In genomic region chr18:23225518-23225917, GRCh38 we compare ENCODE assay signal across 9 cellular contexts.
DNase-seq lines count a peak whose midpoint lies in the region; ATAC-seq, FAIRE-seq and TF ChIP-seq lines count a peak whose summit lies in the region.
"Had no signal": no experiment of that assay in that cellular context is flagged by ENCODE, and none has a peak within 500 bp of the region (broad histone marks: within the 10 kb centered on the region; RNA-seq: fewer than 3 reads in every experiment).

No MANE protein-coding gene starts in this region.

- H3K4me1 ChIP-seq in KMS-11 (ENCODE audit: low read depth, poor library complexity, severe bottlenecking), result peaks cover 99% of the 10 kb centered on the region

- peak overlapping the region; percentile 87 for H3K27ac ChIP-seq in AG04450 (ENCODE audit: low read depth, low read length)
- H3K27ac ChIP-seq in KMS-11, result peak overlapping the region; percentile 89
- peak overlapping the region; percentile 84 to 96 for H3K27ac ChIP-seq in coronary artery

- ATAC-seq in HG03354 (IDR thresholded peaks at IDR 0.05; ENCODE audit: poor library complexity, severe bottlenecking, unreplicated experiment) (no peak), HG03520 (IDR thresholded peaks at IDR 0.05; ENCODE audit: unreplicated experiment) (no peak)
- ATAC-seq: K562 had no signal

- no peaks in the 10 kb centered on the region for H3K36me3 ChIP-seq in KMS-11 (ENCODE audit: insufficient read depth)

- no peak overlapping the region for H2AFZ ChIP-seq in KMS-11 (ENCODE audit: low read depth)

- H3K4me3 ChIP-seq in AG04450 (ENCODE audit: low read depth, low read length), result no peak overlapping the region
- no peak overlapping the region for H3K4me3 ChIP-seq in KMS-11 (IDR thresholded peaks at IDR 0.05; ENCODE audit: insufficient read depth, low read depth, low read length)
- H3K4me3 ChIP-seq in coronary artery, result no peak overlapping the region
- H3K4me3 ChIP-seq: K562 had no signal

- no peaks in the 10 kb centered on the region for H4K20me1 ChIP-seq in KMS-11 (ENCODE audit: insufficient read depth)

- peaks cover 4% of the 10 kb centered on the region; the same call in 1 of the 2 replicates for H3K79me2 ChIP-seq in KMS-11 (ENCODE audit: insufficient read depth, low read depth)

- H3K9me3 ChIP-seq in AG04450 (ENCODE audit: control insufficient read depth, insufficient read depth, low read length), result peaks cover 5% of the 10 kb centered on the region; the same call in 1 of the 2 replicates

- H3K27me3 ChIP-seq in AG04450 (ENCODE audit: control insufficient read depth, insufficient read depth, low read length) (no peaks in the 10 kb centered on the region), KMS-11 (ENCODE audit: insufficient read depth, low read depth) (no peaks in the 10 kb centered on the region)

- H3K4me2 ChIP-seq in KMS-11, result peak overlapping the region; percentile 50

- H3K9ac ChIP-seq in KMS-11, result peak overlapping the region; percentile 14; the same call in 1 of the 2 replicates

- FAIRE-seq in urothelium cell line (lab: Jason Lieb, UNC), result no peak
- FAIRE-seq: K562 had no signal

- CTCF ChIA-PET in AG04450 (lab: Charles Lee), result interaction anchor here (1.0 to 2.6 kb wide), 6 partner anchors 10 to 194 kb away, joined by 3 to 9 read pairs (median 6); no protein-coding TSS in a partner anchor

- POLR2A ChIA-PET in AG04450 (lab: Yijun Ruan, JAX), result interaction anchor here (0.6 to 2.6 kb wide), 23 partner anchors 10 to 297 kb away, joined by 3 to 20 read pairs (median 4); partner anchors contain the start of gene CABLES1

- TF ChIP-seq CTCF in AG04450 (IDR thresholded peaks at IDR 0.05; ENCODE audit: low read depth, low read length) (no peak), KMS-11 (conservative IDR thresholded peaks at IDR 0.05; ENCODE audit: low read depth, low read length) (no peak), coronary artery (IDR thresholded peaks at IDR 0.05) (no peak)

- DNase-seq in AG04450 (ENCODE audit: low read depth, low spot score) (peak; percentile 97), coronary artery (ENCODE audit: low spot score) (no peak), myocyte (ENCODE audit: low read depth) (peak; percentile 88), NOMO-1 treated with DMSO at 0.1 percent for 48 hours (lab: John Stamatoyannopoulos, UW; ENCODE audit: unreplicated experiment) (no peak), urothelium cell line (ENCODE audit: low spot score) (no peak)

Comparison
In these comparisons a context has a peak if more than half of its experiments do, and no peak if none do; other contexts are left out.
1. DNase-seq: peak in AG04450 (single experiment) and myocyte (single experiment); none in coronary artery (single experiment), NOMO-1 treated with DMSO at 0.1 percent for 48 hours (single experiment) and urothelium cell line (single experiment).
2. Peak in every context shown above with its lines, with median percentiles within 50 percentile points of each other: H3K27ac ChIP-seq.